In genomic region chr11:70158757-70159389, GRCh38 we compare ENCODE assay signal across 13 cellular contexts. TPM values are rescaled to one million over a fixed set of nuclear protein-coding genes. Genes with fewer than 3 reads are reported as not detected.
A peak's percentile ranks its signal among the peaks of the same experiment; 100 is the strongest.
DNase-seq lines count a peak whose midpoint lies in the region; ATAC-seq and TF ChIP-seq lines count a peak whose summit lies in the region.
"Had no signal": no experiment of that assay in that cellular context is flagged by ENCODE, and none has a peak within 500 bp of the region (broad histone marks: within the 10 kb centered on the region; RNA-seq: fewer than 3 reads in every experiment).

No MANE protein-coding gene starts in this region.

- H4K20me1 ChIP-seq in PC-3 (ENCODE audit: low read length), result no peaks in the 10 kb centered on the region

- DNase-seq in H7, result peak; percentile 58
- no peak for DNase-seq in PC-3
- no peak for DNase-seq in esophagus squamous epithelium (lab: John Stamatoyannopoulos, UW)
- DNase-seq in stomach, result no peak
- no peak for DNase-seq in caudate nucleus (lab: John Stamatoyannopoulos, UW)
- no peak for DNase-seq in activated T-cell treated with anti-CD3 and anti-CD28 coated beads, Interleukin-2, amount 50 U/mL, for 1 hour
- no peak for DNase-seq in NCI-H82 (lab: John Stamatoyannopoulos, UW)
- DNase-seq: CD4-positive, alpha-beta memory T cell; KBM-7; NCI-H1436 treated with DMSO at 0.1 percent for 48 hours; NCI-H2081; SIG-M5 had no signal

- H3K4me3 ChIP-seq in H7 (ENCODE audit: insufficient read depth, low read depth, low read length), result no peak overlapping the region
- H3K4me3 ChIP-seq in PC-3 (ENCODE audit: low read length), result no peak overlapping the region
- H3K4me3 ChIP-seq in esophagus squamous epithelium, result no peak overlapping the region
- no peak overlapping the region for H3K4me3 ChIP-seq in stomach

- H3K36me3 ChIP-seq in H7 (replicated peaks; ENCODE audit: control insufficient read depth, insufficient read depth, low read length) (no peaks in the 10 kb centered on the region), PC-3 (ENCODE audit: low read depth, low read length) (peaks cover 52% of the 10 kb centered on the region), esophagus squamous epithelium (no peaks in the 10 kb centered on the region), stomach (peaks cover 0 to 15% (median 0%) of the 10 kb centered on the region in 4 donors)

- TF ChIP-seq EP300 in stomach (IDR thresholded peaks at IDR 0.05), result no peak

- peak overlapping the region; percentile 42 for H3K9ac ChIP-seq in PC-3 (ENCODE audit: low read length)

- H3K4me2 ChIP-seq in PC-3 (ENCODE audit: low read length), result peak overlapping the region; percentile 24; the same call in 1 of the 2 replicates

- peak overlapping the region; percentile 97 for H3K27ac ChIP-seq in PC-3 (ENCODE audit: low read length)
- peak overlapping the region; percentile 48 to 62 (median 52) for H3K27ac ChIP-seq in esophagus squamous epithelium
- peak overlapping the region in 3 of 5 donors; percentile 20 to 75 (median 38) for H3K27ac ChIP-seq in stomach
- H3K27ac ChIP-seq in caudate nucleus (ENCODE audit: low read depth, low read length), result no peak overlapping the region
- H3K27ac ChIP-seq: HL-60 had no signal

- H3K79me2 ChIP-seq in PC-3 (ENCODE audit: low read length), result no peaks in the 10 kb centered on the region

- CTCF ChIA-PET in PC-3 (lab: Charles Lee), result no interaction called here

- H3K4me1 ChIP-seq in PC-3 (ENCODE audit: insufficient read depth, low read length), result peaks cover 30% of the 10 kb centered on the region
- H3K4me1 ChIP-seq in esophagus squamous epithelium, result peaks cover 12 to 53% (median 19%) of the 10 kb centered on the region in 3 donors
- peaks cover 5 to 21% (median 18%) of the 10 kb centered on the region in 4 donors for H3K4me1 ChIP-seq in stomach

- POLR2A ChIA-PET in PC-3 (lab: Charles Lee; ENCODE audit: unreplicated experiment), result no interaction called here

- 63 to 93% methylated on average over 3 of the region's 14 CpGs for WGBS in esophagus squamous epithelium, 2 donors
- 90 to 96% (median 93%) methylated on average over 3 to 14 of the region's 14 CpGs for whole genome bisulfite sequencing in stomach, 5 donors

- H3K9me2 ChIP-seq in PC-3 (replicated peaks; ENCODE audit: low read length), result no peaks in the 10 kb centered on the region

- H3K9me3 ChIP-seq in PC-3 (ENCODE audit: low read length) (no peaks in the 10 kb centered on the region), esophagus squamous epithelium (no peaks in the 10 kb centered on the region), stomach (no peaks in the 10 kb centered on the region)

- no TSS peak for BruUV-seq in PC-3 (replicated peaks; lab: Mats Ljungman, UMichigan)

- no peaks in the 10 kb centered on the region for H3F3A ChIP-seq in PC-3 (ENCODE audit: low read length, unreplicated experiment)

- intact Hi-C loops in PC-3 (cut with micrococcal nuclease) (loop anchor here (1.0 to 5.0 kb wide), 2 partner anchors 77 to 142 kb away; no protein-coding TSS in a partner anchor), esophagus squamous epithelium (cut with DNase I) (no loop called here), stomach (cut with DNase I; ENCODE audit: low total_unique reads) (no loop called here)

- no peak overlapping the region for H2AFZ ChIP-seq in PC-3 (ENCODE audit: low read length)

- TF ChIP-seq CTCF in PC-3 (conservative IDR thresholded peaks at IDR 0.05; ENCODE audit: low read depth, low read length) (no peak), esophagus squamous epithelium (IDR thresholded peaks at IDR 0.05) (no peak), stomach (IDR thresholded peaks at IDR 0.05) (no peak)

- no peak for ATAC-seq in PC-3

- H3K27me3 ChIP-seq in H7 (ENCODE audit: control insufficient read depth, insufficient read depth, low read length) (no peaks in the 10 kb centered on the region), PC-3 (ENCODE audit: low read length) (no peaks in the 10 kb centered on the region), esophagus squamous epithelium (peaks cover 0 to 12% (median 0%) of the 10 kb centered on the region in 4 donors), stomach (peaks cover 0 to 14% (median 0%) of the 10 kb centered on the region in 3 donors)

- TF ChIP-seq POLR2A in esophagus squamous epithelium (IDR thresholded peaks at IDR 0.05) (no peak), stomach (IDR thresholded peaks at IDR 0.05) (no peak)

RNA-seq across cellular contexts. Expression of gene FADD, which starts 44.2 kb away (rescaled TPM):
- 100 and 101 TPM in 2 replicates for total RNA-seq in H7 (2014; rRNA removed; shearing (Covaris generic))
- total RNA-seq in PC-3 (2014; rRNA removed), result 79.5 and 93.9 TPM in 2 replicates
- 10 to 100 TPM; 20.9 to 26.5 (median 23.5) TPM for total RNA-seq in esophagus squamous epithelium
- 10 to 100 TPM in 3 of 5 donors, 1 to 10 TPM in 2; 4.0 to 20.4 (median 15.6) TPM for total RNA-seq in stomach
- polyA plus RNA-seq in stomach, result 10 to 100 TPM; 13.9 to 19.4 (median 17.5) TPM
